Comparison of ENCODE assay signal across 1 cellular context in the genomic region with DNA sequence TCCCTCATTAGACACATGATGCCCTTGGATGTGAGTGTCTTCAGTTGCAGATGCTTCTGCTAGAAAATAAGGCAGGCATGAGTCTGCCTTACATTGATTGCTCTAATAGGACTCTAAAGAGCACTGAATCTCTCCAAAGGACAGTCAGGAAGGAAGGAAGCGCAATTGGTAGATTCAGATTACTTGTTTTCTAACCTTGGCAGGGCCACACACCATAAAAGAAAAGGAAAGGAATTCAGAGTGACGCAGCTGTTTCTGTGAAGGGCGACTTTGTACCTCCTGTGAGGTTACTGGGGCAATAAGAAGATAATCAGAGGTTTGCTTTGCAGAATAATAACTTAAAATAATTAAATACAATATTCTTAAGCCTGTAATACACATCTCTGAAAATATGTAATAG.
TF ChIP-seq lines count a peak whose summit lies in the region.

No MANE protein-coding gene starts in this region.

TF ChIP-seq in HepG2, 621 proteins besides CTCF, POLR2A, EP300 and RAD21 (continued from another document):
- TF ChIP-seq, protein P1, sequence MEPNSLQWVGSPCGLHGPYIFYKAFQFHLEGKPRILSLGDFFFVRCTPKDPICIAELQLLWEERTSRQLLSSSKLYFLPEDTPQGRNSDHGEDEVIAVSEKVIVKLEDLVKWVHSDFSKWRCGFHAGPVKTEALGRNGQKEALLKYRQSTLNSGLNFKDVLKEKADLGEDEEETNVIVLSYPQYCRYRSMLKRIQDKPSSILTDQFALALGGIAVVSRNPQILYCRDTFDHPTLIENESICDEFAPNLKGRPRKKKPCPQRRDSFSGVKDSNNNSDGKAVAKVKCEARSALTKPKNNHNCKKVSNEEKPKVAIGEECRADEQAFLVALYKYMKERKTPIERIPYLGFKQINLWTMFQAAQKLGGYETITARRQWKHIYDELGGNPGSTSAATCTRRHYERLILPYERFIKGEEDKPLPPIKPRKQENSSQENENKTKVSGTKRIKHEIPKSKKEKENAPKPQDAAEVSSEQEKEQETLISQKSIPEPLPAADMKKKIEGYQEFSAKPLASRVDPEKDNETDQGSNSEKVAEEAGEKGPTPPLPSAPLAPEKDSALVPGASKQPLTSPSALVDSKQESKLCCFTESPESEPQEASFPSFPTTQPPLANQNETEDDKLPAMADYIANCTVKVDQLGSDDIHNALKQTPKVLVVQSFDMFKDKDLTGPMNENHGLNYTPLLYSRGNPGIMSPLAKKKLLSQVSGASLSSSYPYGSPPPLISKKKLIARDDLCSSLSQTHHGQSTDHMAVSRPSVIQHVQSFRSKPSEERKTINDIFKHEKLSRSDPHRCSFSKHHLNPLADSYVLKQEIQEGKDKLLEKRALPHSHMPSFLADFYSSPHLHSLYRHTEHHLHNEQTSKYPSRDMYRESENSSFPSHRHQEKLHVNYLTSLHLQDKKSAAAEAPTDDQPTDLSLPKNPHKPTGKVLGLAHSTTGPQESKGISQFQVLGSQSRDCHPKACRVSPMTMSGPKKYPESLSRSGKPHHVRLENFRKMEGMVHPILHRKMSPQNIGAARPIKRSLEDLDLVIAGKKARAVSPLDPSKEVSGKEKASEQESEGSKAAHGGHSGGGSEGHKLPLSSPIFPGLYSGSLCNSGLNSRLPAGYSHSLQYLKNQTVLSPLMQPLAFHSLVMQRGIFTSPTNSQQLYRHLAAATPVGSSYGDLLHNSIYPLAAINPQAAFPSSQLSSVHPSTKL (CRISPR knock-in tag; IDR thresholded peaks at IDR 0.05) = no peak
- TF ChIP-seq ZBTB21 (CRISPR knock-in tag; IDR thresholded peaks at IDR 0.05) (no peak), GLI4 (CRISPR knock-in tag; IDR thresholded peaks at IDR 0.05; ENCODE audit: borderline replicate concordance) (no peak), SNAPC2 (CRISPR knock-in tag; IDR thresholded peaks at IDR 0.05) (no peak)
- TF ChIP-seq, protein P2, sequence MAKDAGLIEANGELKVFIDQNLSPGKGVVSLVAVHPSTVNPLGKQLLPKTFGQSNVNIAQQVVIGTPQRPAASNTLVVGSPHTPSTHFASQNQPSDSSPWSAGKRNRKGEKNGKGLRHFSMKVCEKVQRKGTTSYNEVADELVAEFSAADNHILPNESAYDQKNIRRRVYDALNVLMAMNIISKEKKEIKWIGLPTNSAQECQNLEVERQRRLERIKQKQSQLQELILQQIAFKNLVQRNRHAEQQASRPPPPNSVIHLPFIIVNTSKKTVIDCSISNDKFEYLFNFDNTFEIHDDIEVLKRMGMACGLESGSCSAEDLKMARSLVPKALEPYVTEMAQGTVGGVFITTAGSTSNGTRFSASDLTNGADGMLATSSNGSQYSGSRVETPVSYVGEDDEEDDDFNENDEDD (CRISPR knock-in tag; IDR thresholded peaks at IDR 0.05; ENCODE audit: borderline replicate concordance) = no peak
- TF ChIP-seq, protein P3, sequence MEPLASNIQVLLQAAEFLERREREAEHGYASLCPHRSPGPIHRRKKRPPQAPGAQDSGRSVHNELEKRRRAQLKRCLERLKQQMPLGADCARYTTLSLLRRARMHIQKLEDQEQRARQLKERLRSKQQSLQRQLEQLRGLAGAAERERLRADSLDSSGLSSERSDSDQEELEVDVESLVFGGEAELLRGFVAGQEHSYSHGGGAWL (CRISPR knock-in tag; IDR thresholded peaks at IDR 0.05) = no peak
